Comparison of ENCODE assay signal across 8 cellular contexts in the genomic region with DNA sequence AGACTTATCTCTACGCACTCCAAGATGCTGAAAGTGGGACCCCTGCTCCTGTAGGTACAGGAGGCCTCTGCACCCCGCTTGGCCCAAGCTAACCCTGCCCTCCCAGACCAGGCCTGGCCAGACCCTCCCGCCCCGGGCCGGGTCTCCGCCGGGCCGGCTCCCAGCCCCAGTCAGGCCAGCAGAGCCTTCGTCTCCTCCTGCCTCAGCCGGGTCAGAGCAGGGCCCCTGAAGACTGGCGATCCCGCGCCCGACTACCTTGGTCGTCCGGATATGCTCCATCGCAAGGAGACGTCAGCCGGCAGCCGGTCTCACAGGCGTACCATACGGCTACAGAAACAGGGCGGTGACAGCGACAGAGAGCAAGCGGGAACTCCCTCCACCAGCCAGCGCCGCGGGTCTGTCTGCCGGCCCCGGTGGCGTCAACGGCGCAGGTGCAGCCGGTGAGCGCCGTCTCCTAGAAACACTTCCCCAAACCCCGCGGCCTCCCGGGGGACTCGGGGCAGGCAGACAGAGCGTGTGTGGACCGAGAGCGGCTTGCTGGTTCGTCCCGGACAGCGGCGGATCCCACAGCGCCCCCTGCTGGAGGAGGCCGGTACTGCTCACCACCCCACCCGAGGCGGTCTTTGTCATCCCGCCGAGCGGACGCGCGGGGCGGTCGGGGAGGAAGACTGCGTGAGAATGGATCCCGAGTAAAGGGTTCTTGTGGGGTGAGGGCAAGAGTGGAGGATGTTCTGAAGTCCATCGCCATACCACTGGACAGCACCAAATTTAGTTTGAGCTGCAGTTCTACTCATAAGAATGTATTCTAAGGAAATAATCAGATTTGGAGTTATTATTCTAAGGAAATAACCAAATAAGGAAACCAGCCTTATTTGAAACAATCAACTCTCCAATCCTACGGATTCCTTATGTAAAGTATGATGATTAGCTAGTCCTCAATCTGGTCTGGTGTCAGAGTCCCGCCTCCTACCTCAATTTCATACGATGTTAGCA. TPM values are rescaled to one million over a fixed set of nuclear protein-coding genes. Genes with fewer than 3 reads are reported as not detected.
DNase-seq lines count a peak whose midpoint lies in the region; ATAC-seq and TF ChIP-seq lines count a peak whose summit lies in the region.

A gene (minus strand): TSS at position 520 of the 993 bp plus-strand sequence. CDS start 241 bp downstream, at position 279.

- peak; percentile 93 for ATAC-seq in GM19035 (IDR thresholded peaks at IDR 0.05; ENCODE audit: unreplicated experiment)
- peak; percentile 97 for ATAC-seq in HG03354 (IDR thresholded peaks at IDR 0.05; ENCODE audit: poor library complexity, severe bottlenecking, unreplicated experiment)

- DNase-seq in Ammon's horn (ENCODE audit: low spot score) (peak; percentile 93), NCI-H510A (lab: John Stamatoyannopoulos, UW) (peak; percentile 45), chondrocyte (ENCODE audit: low spot score) (peak; percentile 97), kidney glomerular epithelial cell (lab: John Stamatoyannopoulos, UW) (peak; percentile 88)
- peak; percentile 93 to 95 for DNase-seq in activated CD4-positive, alpha-beta T cell treated with anti-CD3 and anti-CD28 coated beads for 24 hours (ENCODE audit: low read depth in 2 of 2)
- DNase-seq in stimulated activated CD4-positive, alpha-beta T cell treated with anti-CD3 and anti-CD28 coated beads, Interleukin-1b, Interleukin-23, amount 100 ng/mL, for 24 hours (ENCODE audit: low read depth in 4 of 4, low spot score in 1 of 4) = peak; percentile 90 to 98 (median 92)

- peak within 1 kb of the TSS; percentile 98 for H3K27ac Mint-ChIP-seq in chondrocyte (ENCODE audit: unreplicated experiment)

- no peaks in the 10 kb centered on the region for H3K36me3 Mint-ChIP-seq in chondrocyte (ENCODE audit: low read depth)

- peaks cover 11% of the 10 kb centered on the region for H3K27me3 Mint-ChIP-seq in chondrocyte (ENCODE audit: low read depth)

- peak within 1 kb of the TSS; percentile 89 for H3K4me3 Mint-ChIP-seq in chondrocyte (ENCODE audit: unreplicated experiment)

- peak; percentile 100 for TF ChIP-seq CTCF in chondrocyte (IDR thresholded peaks at IDR 0.05)

- H3K9me3 Mint-ChIP-seq in chondrocyte (ENCODE audit: low read depth) = no peaks in the 10 kb centered on the region

- H3K4me1 Mint-ChIP-seq in chondrocyte (ENCODE audit: low read depth) = peaks cover 24% of the 10 kb centered on the region

RNA-seq across cellular contexts. Expression of the gene that starts here (rescaled TPM):
- total RNA-seq in chondrocyte = 19.8 to 20.8 TPM (median 20.7 TPM) in 3 replicates

Comparison
In these comparisons a context has a peak if more than half of its experiments do, and no peak if none do; other contexts are left out.
1. Peak in every context shown above with its lines: DNase-seq and ATAC-seq.
2. DNase-seq: peak in every context shown above with its lines; median percentile 97 in chondrocyte; 94 in activated CD4-positive, alpha-beta T cell treated with anti-CD3 and anti-CD28 coated beads for 24 hours; 93 in Ammon's horn; 92 in stimulated activated CD4-positive, alpha-beta T cell treated with anti-CD3 and anti-CD28 coated beads, Interleukin-1b, Interleukin-23, amount 100 ng/mL, for 24 hours; 88 in kidney glomerular epithelial cell; 45 in NCI-H510A.